Comparison of ENCODE assay signal across 17 cellular contexts in the genomic region with DNA sequence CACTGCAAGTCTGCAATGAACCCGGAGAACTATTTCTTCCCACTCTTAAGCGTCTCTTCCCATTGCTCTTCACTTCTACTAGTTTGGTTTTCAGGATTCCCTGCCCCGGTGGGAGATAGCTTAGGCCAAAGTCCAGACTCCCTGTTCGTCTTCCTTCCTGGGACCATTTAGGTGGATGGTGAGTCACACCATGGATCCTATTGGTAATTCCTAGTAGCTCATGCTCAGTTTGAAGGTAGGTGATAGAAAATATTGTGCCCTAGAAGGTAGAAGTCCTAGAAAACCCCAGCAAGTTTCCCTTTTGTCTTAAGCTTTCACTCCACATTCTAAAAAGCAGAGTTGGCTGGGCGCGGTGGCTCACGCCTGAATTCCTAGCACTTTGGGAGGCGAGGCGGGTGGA.
"Had no signal": no experiment of that assay in that cellular context is flagged by ENCODE, and none has a peak within 500 bp of the region (broad histone marks: within the 10 kb centered on the region; RNA-seq: fewer than 3 reads in every experiment).

No MANE protein-coding gene starts in this region.

- H3K36me3 Mint-ChIP-seq: naive B cell had no signal

- H3K27ac Mint-ChIP-seq: activated naive CD8-positive, alpha-beta T cell had no signal

- DNase-seq: activated CD4-positive, alpha-beta T cell treated with anti-CD3 and anti-CD28 coated beads, Interleukin-2, amount 50 U/mL, for 4 hours; activated effector memory CD4-positive, alpha-beta T cell treated with anti-CD3 and anti-CD28 coated beads, Interleukin-2, amount 50 U/mL, for 16 hours; activated T-cell treated with anti-CD3 and anti-CD28 coated beads, Interleukin-2, amount 50 U/mL, for 1 hour; amniotic stem cell; body of pancreas; central memory CD4-positive, alpha-beta T cell; effector memory CD4-positive, alpha-beta T cell; gastrocnemius medialis; heart right ventricle; islet precursor cell; naive B cell; stimulated activated CD4-positive, alpha-beta T cell treated with anti-CD3 and anti-CD28 coated beads, Interleukin-4, amount 100 ng/mL, for 24 hours; stimulated activated naive CD4-positive, alpha-beta T cell treated with Interleukin-2 at 50 U/mL for 16 hours; T-helper 9 cell; trophoblast cell had no signal

- ATAC-seq: activated CD4-positive, CD25-positive, alpha-beta regulatory T cell treated with anti-CD3 and anti-CD28 coated beads, Interleukin-2, amount 50 U/mL, for 24 hours; body of pancreas; gastrocnemius medialis; heart right ventricle had no signal

- H3K9me3 Mint-ChIP-seq: naive B cell had no signal

- H3K27me3 Mint-ChIP-seq: activated naive CD8-positive, alpha-beta T cell; naive B cell had no signal

- H3K4me3 Mint-ChIP-seq: activated naive CD8-positive, alpha-beta T cell; naive B cell had no signal
